Comparison of ENCODE assay signal across 34 cellular contexts in genomic region chr22:42704896-42705295, GRCh38. TPM values are rescaled to one million over a fixed set of nuclear protein-coding genes. Genes with fewer than 3 reads are reported as not detected.
"Had no signal": no experiment of that assay in that cellular context is flagged by ENCODE, and none has a peak within 500 bp of the region (broad histone marks: within the 10 kb centered on the region; RNA-seq: fewer than 3 reads in every experiment).

No MANE protein-coding gene starts in this region.

- H3K36me3 ChIP-seq: ascending aorta, cardiac muscle cell, colonic mucosa, esophagus squamous epithelium, sigmoid colon, upper lobe of left lung, vagina, WERI-Rb-1 had no signal

- H3K27ac Mint-ChIP-seq: activated CD4-positive, alpha-beta memory T cell treated with anti-CD3 and anti-CD28 coated beads for 36 hours; activated CD4-positive, alpha-beta T cell treated with anti-CD3 and anti-CD28 coated beads, Interleukin-2, amount 10 ng/mL, durations not matched to agents 24 days and 14 days; activated naive CD4-positive, alpha-beta T cell treated with anti-CD3 and anti-CD28 coated beads, Interleukin-2, amount 10 ng/mL, durations not matched to agents 7 days and 5 days; activated naive CD8-positive, alpha-beta T cell treated with anti-CD3 and anti-CD28 coated beads, Interleukin-2, amount 10 ng/mL, durations not matched to agents 7 days and 5 days; natural killer cell treated with Interleukin-12 subunit alpha and Interleukin-12 subunit beta and Interleukin-15 and Interleukin-18, amount 100 ng/mL, for 72 hours; progenitor cell of endocrine pancreas; stimulated activated effector memory CD8-positive, alpha-beta T cell treated with anti-CD3 and anti-CD28 coated beads, Interleukin-12 subunit alpha, Interleukin-12 subunit beta, amount 100 ng/mL, for 72 hours; stimulated activated naive CD8-positive, alpha-beta T cell treated with anti-CD3 and anti-CD28 coated beads, Interleukin-15, amount 100 ng/mL, for 72 hours had no signal

- H3K27me3 Mint-ChIP-seq: brain; progenitor cell of endocrine pancreas; stimulated activated naive CD8-positive, alpha-beta T cell treated with anti-CD3 and anti-CD28 coated beads, Interleukin-15, amount 100 ng/mL, for 72 hours had no signal

- H3K9me3 Mint-ChIP-seq: natural killer cell treated with Interleukin-12 subunit alpha and Interleukin-12 subunit beta and Interleukin-15 and Interleukin-18, amount 100 ng/mL, for 72 hours; stimulated activated naive CD8-positive, alpha-beta T cell treated with anti-CD3 and anti-CD28 coated beads, Interleukin-15, amount 100 ng/mL, for 72 hours had no signal

- H3K4me1 Mint-ChIP-seq: activated CD4-positive, alpha-beta T cell treated with anti-CD3 and anti-CD28 coated beads, Interleukin-2, amount 10 ng/mL, durations not matched to agents 24 days and 14 days; activated naive CD4-positive, alpha-beta T cell treated with anti-CD3 and anti-CD28 coated beads, Interleukin-2, amount 10 ng/mL, durations not matched to agents 7 days and 5 days; activated naive CD8-positive, alpha-beta T cell treated with anti-CD3 and anti-CD28 coated beads, Interleukin-2, amount 10 ng/mL, durations not matched to agents 7 days and 5 days; brain; stimulated activated effector memory CD8-positive, alpha-beta T cell treated with anti-CD3 and anti-CD28 coated beads, Interleukin-12 subunit alpha, Interleukin-12 subunit beta, amount 100 ng/mL, for 72 hours; stimulated activated naive CD8-positive, alpha-beta T cell treated with anti-CD3 and anti-CD28 coated beads, Interleukin-15, amount 100 ng/mL, for 72 hours had no signal

- H3K9me3 ChIP-seq: colonic mucosa, sigmoid colon, vagina had no signal

- H3K27me3 ChIP-seq: ascending aorta, cardiac muscle cell, colonic mucosa, esophagus squamous epithelium, sigmoid colon, upper lobe of left lung, vagina had no signal

- H3K4me1 ChIP-seq: colonic mucosa, upper lobe of left lung had no signal

- H3K27ac ChIP-seq: ascending aorta, cardiac muscle cell, colonic mucosa, epithelial cell of prostate, upper lobe of left lung, vagina, WERI-Rb-1 had no signal

- H3K36me3 Mint-ChIP-seq: activated CD4-positive, alpha-beta memory T cell treated with anti-CD3 and anti-CD28 coated beads for 36 hours; activated naive CD4-positive, alpha-beta T cell treated with anti-CD3 and anti-CD28 coated beads, Interleukin-2, amount 10 ng/mL, durations not matched to agents 7 days and 5 days; brain; natural killer cell treated with Interleukin-12 subunit alpha and Interleukin-12 subunit beta and Interleukin-15 and Interleukin-18, amount 100 ng/mL, for 72 hours; stimulated activated effector memory CD8-positive, alpha-beta T cell treated with anti-CD3 and anti-CD28 coated beads, Interleukin-12 subunit alpha, Interleukin-12 subunit beta, amount 100 ng/mL, for 72 hours had no signal

- H3K4me3 Mint-ChIP-seq: activated CD4-positive, alpha-beta memory T cell treated with anti-CD3 and anti-CD28 coated beads for 36 hours; activated CD4-positive, alpha-beta T cell treated with anti-CD3 and anti-CD28 coated beads, Interleukin-2, amount 10 ng/mL, durations not matched to agents 24 days and 14 days; activated naive CD4-positive, alpha-beta T cell treated with anti-CD3 and anti-CD28 coated beads, Interleukin-2, amount 10 ng/mL, durations not matched to agents 7 days and 5 days; activated naive CD8-positive, alpha-beta T cell treated with anti-CD3 and anti-CD28 coated beads, Interleukin-2, amount 10 ng/mL, durations not matched to agents 7 days and 5 days; brain; natural killer cell treated with Interleukin-12 subunit alpha and Interleukin-12 subunit beta and Interleukin-15 and Interleukin-18, amount 100 ng/mL, for 72 hours; stimulated activated effector memory CD8-positive, alpha-beta T cell treated with anti-CD3 and anti-CD28 coated beads, Interleukin-12 subunit alpha, Interleukin-12 subunit beta, amount 100 ng/mL, for 72 hours; stimulated activated naive CD8-positive, alpha-beta T cell treated with anti-CD3 and anti-CD28 coated beads, Interleukin-15, amount 100 ng/mL, for 72 hours had no signal

- H3K4me3 ChIP-seq: ascending aorta, cardiac muscle cell, colonic mucosa, esophagus squamous epithelium, mucosa of descending colon, sigmoid colon, upper lobe of left lung, vagina had no signal

- DNase-seq: activated CD4-positive, alpha-beta memory T cell treated with anti-CD3 and anti-CD28 coated beads for 36 hours; activated CD4-positive, alpha-beta T cell treated with anti-CD3 and anti-CD28 coated beads, Interleukin-2, amount 10 ng/mL, durations not matched to agents 24 days and 14 days; activated CD8-positive, alpha-beta memory T cell treated with anti-CD3 and anti-CD28 coated beads, Interleukin-2, amount 50 U/mL, for 4 hours; activated gamma-delta T cell; activated naive CD4-positive, alpha-beta T cell treated with anti-CD3 and anti-CD28 coated beads, Interleukin-2, amount 10 ng/mL, durations not matched to agents 7 days and 5 days; activated naive CD8-positive, alpha-beta T cell treated with anti-CD3 and anti-CD28 coated beads, Interleukin-2, amount 10 ng/mL, durations not matched to agents 7 days and 5 days; activated T-cell treated with anti-CD3 and anti-CD28 coated beads, Interleukin-2, amount 50 U/mL, for 1 hour; cerebellar nuclear complex; colonic mucosa; effector CD8-positive, alpha-beta T cell; esophagus squamous epithelium; foreskin melanocyte; islet precursor cell; left ventricle myocardium superior; mucosa of descending colon; sigmoid colon; small intestine; stimulated activated CD4-positive, alpha-beta T cell treated with anti-CD3 and anti-CD28 coated beads, Interleukin-4, amount 100 ng/mL, for 24 hours; stimulated activated naive CD8-positive, alpha-beta T cell treated with anti-CD3 and anti-CD28 coated beads, Interleukin-15, amount 100 ng/mL, for 72 hours; substantia nigra; T-helper 9 cell; upper lobe of left lung; WERI-Rb-1 had no signal

- FAIRE-seq: endometrium, small intestine, TTC549 had no signal

RNA-seq across cellular contexts. Expression of gene A4GALT, which starts 15.8 kb away (rescaled TPM):
- total RNA-seq: activated CD4-positive, alpha-beta memory T cell treated with anti-CD3 and anti-CD28 coated beads for 36 hours; activated CD4-positive, alpha-beta T cell treated with anti-CD3 and anti-CD28 coated beads, Interleukin-2, amount 10 ng/mL, durations not matched to agents 24 days and 14 days; activated CD8-positive, alpha-beta memory T cell treated with anti-CD3 and anti-CD28 coated beads for 36 hours; activated naive CD8-positive, alpha-beta T cell treated with anti-CD3 and anti-CD28 coated beads, Interleukin-2, amount 10 ng/mL, durations not matched to agents 7 days and 5 days had no signal
